In the genomic region with DNA sequence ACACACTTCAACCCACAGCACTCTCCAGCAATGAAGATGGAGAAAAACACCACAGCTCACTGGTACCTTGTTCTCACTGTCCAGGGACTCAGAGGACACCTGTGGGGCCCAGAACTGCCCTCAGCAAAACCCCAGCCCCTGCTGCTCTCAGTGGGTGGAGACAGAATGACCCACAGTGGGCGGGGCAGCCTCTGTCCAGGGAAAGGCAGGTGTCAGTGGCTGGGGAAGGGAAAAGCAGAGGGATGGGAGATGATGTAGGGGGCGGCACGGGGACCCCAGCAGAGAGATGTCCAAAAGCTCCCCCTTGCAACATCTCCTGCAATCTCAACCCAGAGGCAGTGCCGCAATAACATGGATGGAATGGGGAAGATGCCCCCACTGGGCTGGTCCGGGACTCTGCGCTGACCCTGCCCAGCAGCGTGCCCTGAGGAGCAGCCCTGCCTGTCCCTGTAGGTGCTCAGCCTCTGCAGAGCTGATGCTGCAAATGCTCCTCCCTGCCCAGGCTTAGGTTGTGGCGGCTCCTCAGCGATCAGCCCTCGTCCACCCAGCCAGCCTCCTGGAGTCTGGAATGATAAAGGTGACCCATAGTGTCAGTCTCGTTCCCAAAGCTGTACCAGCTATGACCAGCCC, we compare ENCODE assay signal across 2 cellular contexts.
TF ChIP-seq lines count a peak whose summit lies in the region.

No MANE protein-coding gene starts in this region.

TF ChIP-seq in HepG2, 621 proteins besides CTCF, POLR2A, EP300 and RAD21:
- no peak for TF ChIP-seq NFIB (CRISPR knock-in tag; IDR thresholded peaks at IDR 0.05; ENCODE audit: borderline replicate concordance)
- TF ChIP-seq MXD4 (CRISPR knock-in tag; IDR thresholded peaks at IDR 0.05), result no peak
- TF ChIP-seq, protein P1, sequence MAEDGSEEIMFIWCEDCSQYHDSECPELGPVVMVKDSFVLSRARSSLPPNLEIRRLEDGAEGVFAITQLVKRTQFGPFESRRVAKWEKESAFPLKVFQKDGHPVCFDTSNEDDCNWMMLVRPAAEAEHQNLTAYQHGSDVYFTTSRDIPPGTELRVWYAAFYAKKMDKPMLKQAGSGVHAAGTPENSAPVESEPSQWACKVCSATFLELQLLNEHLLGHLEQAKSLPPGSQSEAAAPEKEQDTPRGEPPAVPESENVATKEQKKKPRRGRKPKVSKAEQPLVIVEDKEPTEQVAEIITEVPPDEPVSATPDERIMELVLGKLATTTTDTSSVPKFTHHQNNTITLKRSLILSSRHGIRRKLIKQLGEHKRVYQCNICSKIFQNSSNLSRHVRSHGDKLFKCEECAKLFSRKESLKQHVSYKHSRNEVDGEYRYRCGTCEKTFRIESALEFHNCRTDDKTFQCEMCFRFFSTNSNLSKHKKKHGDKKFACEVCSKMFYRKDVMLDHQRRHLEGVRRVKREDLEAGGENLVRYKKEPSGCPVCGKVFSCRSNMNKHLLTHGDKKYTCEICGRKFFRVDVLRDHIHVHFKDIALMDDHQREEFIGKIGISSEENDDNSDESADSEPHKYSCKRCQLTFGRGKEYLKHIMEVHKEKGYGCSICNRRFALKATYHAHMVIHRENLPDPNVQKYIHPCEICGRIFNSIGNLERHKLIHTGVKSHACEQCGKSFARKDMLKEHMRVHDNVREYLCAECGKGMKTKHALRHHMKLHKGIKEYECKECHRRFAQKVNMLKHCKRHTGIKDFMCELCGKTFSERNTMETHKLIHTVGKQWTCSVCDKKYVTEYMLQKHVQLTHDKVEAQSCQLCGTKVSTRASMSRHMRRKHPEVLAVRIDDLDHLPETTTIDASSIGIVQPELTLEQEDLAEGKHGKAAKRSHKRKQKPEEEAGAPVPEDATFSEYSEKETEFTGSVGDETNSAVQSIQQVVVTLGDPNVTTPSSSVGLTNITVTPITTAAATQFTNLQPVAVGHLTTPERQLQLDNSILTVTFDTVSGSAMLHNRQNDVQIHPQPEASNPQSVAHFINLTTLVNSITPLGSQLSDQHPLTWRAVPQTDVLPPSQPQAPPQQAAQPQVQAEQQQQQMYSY (CRISPR knock-in tag; IDR thresholded peaks at IDR 0.05), result no peak
- no peak for TF ChIP-seq ZBTB21 (CRISPR knock-in tag; IDR thresholded peaks at IDR 0.05)
- no peak for TF ChIP-seq ZSCAN22 (CRISPR knock-in tag; IDR thresholded peaks at IDR 0.05)
- no peak for TF ChIP-seq ATM (IDR thresholded peaks at IDR 0.05; ENCODE audit: borderline replicate concordance)
- TF ChIP-seq RFX1 (IDR thresholded peaks at IDR 0.05), result no peak
- TF ChIP-seq, protein P2, sequence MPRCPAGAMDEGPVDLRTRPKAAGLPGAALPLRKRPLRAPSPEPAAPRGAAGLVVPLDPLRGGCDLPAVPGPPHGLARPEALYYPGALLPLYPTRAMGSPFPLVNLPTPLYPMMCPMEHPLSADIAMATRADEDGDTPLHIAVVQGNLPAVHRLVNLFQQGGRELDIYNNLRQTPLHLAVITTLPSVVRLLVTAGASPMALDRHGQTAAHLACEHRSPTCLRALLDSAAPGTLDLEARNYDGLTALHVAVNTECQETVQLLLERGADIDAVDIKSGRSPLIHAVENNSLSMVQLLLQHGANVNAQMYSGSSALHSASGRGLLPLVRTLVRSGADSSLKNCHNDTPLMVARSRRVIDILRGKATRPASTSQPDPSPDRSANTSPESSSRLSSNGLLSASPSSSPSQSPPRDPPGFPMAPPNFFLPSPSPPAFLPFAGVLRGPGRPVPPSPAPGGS (CRISPR knock-in tag; IDR thresholded peaks at IDR 0.05), result no peak
- TF ChIP-seq, protein P3, sequence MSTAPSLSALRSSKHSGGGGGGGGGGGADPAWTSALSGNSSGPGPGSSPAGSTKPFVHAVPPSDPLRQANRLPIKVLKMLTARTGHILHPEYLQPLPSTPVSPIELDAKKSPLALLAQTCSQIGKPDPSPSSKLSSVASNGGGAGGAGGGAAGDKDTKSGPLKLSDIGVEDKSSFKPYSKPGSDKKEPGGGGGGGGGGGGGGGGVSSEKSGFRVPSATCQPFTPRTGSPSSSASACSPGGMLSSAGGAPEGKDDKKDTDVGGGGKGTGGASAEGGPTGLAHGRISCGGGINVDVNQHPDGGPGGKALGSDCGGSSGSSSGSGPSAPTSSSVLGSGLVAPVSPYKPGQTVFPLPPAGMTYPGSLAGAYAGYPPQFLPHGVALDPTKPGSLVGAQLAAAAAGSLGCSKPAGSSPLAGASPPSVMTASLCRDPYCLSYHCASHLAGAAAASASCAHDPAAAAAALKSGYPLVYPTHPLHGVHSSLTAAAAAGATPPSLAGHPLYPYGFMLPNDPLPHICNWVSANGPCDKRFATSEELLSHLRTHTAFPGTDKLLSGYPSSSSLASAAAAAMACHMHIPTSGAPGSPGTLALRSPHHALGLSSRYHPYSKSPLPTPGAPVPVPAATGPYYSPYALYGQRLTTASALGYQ (CRISPR knock-in tag; IDR thresholded peaks at IDR 0.05), result no peak
- no peak for TF ChIP-seq CBX5 (CRISPR knock-in tag; IDR thresholded peaks at IDR 0.05; ENCODE audit: borderline replicate concordance)
- TF ChIP-seq, protein P4, sequence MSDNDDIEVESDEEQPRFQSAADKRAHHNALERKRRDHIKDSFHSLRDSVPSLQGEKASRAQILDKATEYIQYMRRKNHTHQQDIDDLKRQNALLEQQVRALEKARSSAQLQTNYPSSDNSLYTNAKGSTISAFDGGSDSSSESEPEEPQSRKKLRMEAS (IDR thresholded peaks at IDR 0.05), result no peak
- no peak for TF ChIP-seq DMAP1 (CRISPR knock-in tag; IDR thresholded peaks at IDR 0.05)
- no peak for TF ChIP-seq KLF15 (CRISPR knock-in tag; IDR thresholded peaks at IDR 0.05; ENCODE audit: borderline replicate concordance)

TF ChIP-seq in WTC11, 78 proteins besides CTCF, POLR2A, EP300 and RAD21:
- TF ChIP-seq, protein P5, sequence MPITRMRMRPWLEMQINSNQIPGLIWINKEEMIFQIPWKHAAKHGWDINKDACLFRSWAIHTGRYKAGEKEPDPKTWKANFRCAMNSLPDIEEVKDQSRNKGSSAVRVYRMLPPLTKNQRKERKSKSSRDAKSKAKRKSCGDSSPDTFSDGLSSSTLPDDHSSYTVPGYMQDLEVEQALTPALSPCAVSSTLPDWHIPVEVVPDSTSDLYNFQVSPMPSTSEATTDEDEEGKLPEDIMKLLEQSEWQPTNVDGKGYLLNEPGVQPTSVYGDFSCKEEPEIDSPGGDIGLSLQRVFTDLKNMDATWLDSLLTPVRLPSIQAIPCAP (CRISPR knock-in tag; IDR thresholded peaks at IDR 0.05), result no peak
- TF ChIP-seq, protein P4 (CRISPR knock-in tag; IDR thresholded peaks at IDR 0.05), result no peak
- TF ChIP-seq ZBTB21 (CRISPR knock-in tag; IDR thresholded peaks at IDR 0.05; ENCODE audit: borderline replicate concordance) (no peak), RORB (CRISPR knock-in tag; IDR thresholded peaks at IDR 0.05) (no peak), KAT7 (CRISPR knock-in tag; IDR thresholded peaks at IDR 0.05; ENCODE audit: borderline replicate concordance) (no peak), NR3C1 (CRISPR knock-in tag; conservative IDR thresholded peaks at IDR 0.05; ENCODE audit: low read depth) (no peak), SMAD3 (CRISPR knock-in tag; IDR thresholded peaks at IDR 0.05; ENCODE audit: borderline replicate concordance) (no peak), FOXK1 (CRISPR knock-in tag; IDR thresholded peaks at IDR 0.05) (no peak)
- TF ChIP-seq, protein P6, sequence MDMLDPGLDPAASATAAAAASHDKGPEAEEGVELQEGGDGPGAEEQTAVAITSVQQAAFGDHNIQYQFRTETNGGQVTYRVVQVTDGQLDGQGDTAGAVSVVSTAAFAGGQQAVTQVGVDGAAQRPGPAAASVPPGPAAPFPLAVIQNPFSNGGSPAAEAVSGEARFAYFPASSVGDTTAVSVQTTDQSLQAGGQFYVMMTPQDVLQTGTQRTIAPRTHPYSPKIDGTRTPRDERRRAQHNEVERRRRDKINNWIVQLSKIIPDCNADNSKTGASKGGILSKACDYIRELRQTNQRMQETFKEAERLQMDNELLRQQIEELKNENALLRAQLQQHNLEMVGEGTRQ (CRISPR knock-in tag; IDR thresholded peaks at IDR 0.05), result no peak
- TF ChIP-seq, protein P7, sequence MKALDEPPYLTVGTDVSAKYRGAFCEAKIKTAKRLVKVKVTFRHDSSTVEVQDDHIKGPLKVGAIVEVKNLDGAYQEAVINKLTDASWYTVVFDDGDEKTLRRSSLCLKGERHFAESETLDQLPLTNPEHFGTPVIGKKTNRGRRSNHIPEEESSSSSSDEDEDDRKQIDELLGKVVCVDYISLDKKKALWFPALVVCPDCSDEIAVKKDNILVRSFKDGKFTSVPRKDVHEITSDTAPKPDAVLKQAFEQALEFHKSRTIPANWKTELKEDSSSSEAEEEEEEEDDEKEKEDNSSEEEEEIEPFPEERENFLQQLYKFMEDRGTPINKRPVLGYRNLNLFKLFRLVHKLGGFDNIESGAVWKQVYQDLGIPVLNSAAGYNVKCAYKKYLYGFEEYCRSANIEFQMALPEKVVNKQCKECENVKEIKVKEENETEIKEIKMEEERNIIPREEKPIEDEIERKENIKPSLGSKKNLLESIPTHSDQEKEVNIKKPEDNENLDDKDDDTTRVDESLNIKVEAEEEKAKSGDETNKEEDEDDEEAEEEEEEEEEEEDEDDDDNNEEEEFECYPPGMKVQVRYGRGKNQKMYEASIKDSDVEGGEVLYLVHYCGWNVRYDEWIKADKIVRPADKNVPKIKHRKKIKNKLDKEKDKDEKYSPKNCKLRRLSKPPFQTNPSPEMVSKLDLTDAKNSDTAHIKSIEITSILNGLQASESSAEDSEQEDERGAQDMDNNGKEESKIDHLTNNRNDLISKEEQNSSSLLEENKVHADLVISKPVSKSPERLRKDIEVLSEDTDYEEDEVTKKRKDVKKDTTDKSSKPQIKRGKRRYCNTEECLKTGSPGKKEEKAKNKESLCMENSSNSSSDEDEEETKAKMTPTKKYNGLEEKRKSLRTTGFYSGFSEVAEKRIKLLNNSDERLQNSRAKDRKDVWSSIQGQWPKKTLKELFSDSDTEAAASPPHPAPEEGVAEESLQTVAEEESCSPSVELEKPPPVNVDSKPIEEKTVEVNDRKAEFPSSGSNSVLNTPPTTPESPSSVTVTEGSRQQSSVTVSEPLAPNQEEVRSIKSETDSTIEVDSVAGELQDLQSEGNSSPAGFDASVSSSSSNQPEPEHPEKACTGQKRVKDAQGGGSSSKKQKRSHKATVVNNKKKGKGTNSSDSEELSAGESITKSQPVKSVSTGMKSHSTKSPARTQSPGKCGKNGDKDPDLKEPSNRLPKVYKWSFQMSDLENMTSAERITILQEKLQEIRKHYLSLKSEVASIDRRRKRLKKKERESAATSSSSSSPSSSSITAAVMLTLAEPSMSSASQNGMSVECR (CRISPR knock-in tag; IDR thresholded peaks at IDR 0.05; ENCODE audit: borderline replicate concordance), result no peak
- TF ChIP-seq, protein P8, sequence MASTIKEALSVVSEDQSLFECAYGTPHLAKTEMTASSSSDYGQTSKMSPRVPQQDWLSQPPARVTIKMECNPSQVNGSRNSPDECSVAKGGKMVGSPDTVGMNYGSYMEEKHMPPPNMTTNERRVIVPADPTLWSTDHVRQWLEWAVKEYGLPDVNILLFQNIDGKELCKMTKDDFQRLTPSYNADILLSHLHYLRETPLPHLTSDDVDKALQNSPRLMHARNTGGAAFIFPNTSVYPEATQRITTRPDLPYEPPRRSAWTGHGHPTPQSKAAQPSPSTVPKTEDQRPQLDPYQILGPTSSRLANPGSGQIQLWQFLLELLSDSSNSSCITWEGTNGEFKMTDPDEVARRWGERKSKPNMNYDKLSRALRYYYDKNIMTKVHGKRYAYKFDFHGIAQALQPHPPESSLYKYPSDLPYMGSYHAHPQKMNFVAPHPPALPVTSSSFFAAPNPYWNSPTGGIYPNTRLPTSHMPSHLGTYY (CRISPR knock-in tag; IDR thresholded peaks at IDR 0.05), result no peak
- TF ChIP-seq, protein P9, sequence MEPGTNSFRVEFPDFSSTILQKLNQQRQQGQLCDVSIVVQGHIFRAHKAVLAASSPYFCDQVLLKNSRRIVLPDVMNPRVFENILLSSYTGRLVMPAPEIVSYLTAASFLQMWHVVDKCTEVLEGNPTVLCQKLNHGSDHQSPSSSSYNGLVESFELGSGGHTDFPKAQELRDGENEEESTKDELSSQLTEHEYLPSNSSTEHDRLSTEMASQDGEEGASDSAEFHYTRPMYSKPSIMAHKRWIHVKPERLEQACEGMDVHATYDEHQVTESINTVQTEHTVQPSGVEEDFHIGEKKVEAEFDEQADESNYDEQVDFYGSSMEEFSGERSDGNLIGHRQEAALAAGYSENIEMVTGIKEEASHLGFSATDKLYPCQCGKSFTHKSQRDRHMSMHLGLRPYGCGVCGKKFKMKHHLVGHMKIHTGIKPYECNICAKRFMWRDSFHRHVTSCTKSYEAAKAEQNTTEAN (CRISPR knock-in tag; IDR thresholded peaks at IDR 0.05), result no peak
- TF ChIP-seq, protein P10, sequence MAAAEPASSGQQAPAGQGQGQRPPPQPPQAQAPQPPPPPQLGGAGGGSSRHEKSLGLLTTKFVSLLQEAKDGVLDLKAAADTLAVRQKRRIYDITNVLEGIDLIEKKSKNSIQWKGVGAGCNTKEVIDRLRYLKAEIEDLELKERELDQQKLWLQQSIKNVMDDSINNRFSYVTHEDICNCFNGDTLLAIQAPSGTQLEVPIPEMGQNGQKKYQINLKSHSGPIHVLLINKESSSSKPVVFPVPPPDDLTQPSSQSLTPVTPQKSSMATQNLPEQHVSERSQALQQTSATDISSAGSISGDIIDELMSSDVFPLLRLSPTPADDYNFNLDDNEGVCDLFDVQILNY (CRISPR knock-in tag; IDR thresholded peaks at IDR 0.05), result no peak
